34 cellular contexts compared by ENCODE assay signal in genomic region chr1:30613188-30613587, GRCh38.
"Had no signal": no experiment of that assay in that cellular context is flagged by ENCODE, and none has a peak within 500 bp of the region (broad histone marks: within the 10 kb centered on the region; RNA-seq: fewer than 3 reads in every experiment).

No MANE protein-coding gene starts in this region.

- H3K4me1 Mint-ChIP-seq: activated T-helper 17 cell treated with anti-CD3 and anti-CD28 coated beads, Interleukin-2, amount 50 U/mL, for 72 hours; endodermal cell; neural crest cell; stimulated activated effector memory CD8-positive, alpha-beta T cell treated with anti-CD3 and anti-CD28 coated beads, Interleukin-12 subunit alpha, Interleukin-12 subunit beta, amount 100 ng/mL, for 72 hours had no signal

- H3K9me3 ChIP-seq: gastroesophageal sphincter, psoas muscle, sigmoid colon, upper lobe of left lung had no signal

- H3K4me2 ChIP-seq: hepatocyte had no signal

- DNase-seq: activated CD4-positive, alpha-beta T cell treated with anti-CD3 and anti-CD28 coated beads for 48 hours; activated CD4-positive, alpha-beta T cell treated with anti-CD3 and anti-CD28 coated beads, Interleukin-2, amount 50 U/mL, for 48 hours; activated CD8-positive, alpha-beta memory T cell treated with anti-CD3 and anti-CD28 coated beads, Interleukin-2, amount 50 U/mL, for 48 hours; activated gamma-delta T cell treated with Interleukin-2 at 50 U/mL for 16 hours; activated naive CD4-positive, alpha-beta T cell treated with anti-CD3 and anti-CD28 coated beads, Interleukin-2, amount 50 U/mL, for 16 hours; activated T-cell treated with anti-CD3 and anti-CD28 coated beads, Interleukin-2, amount 50 U/mL, for 24 hours; amniotic stem cell; brain microvascular endothelial cell; caudate nucleus; endodermal cell; kidney; left colon; midbrain; naive thymus-derived CD4-positive, alpha-beta T cell; nucleus accumbens; psoas muscle; sigmoid colon; stimulated activated CD4-positive, alpha-beta T cell treated with anti-CD3 and anti-CD28 coated beads, Interleukin-4, amount 100 ng/mL, for 24 hours; substantia nigra; T-helper 1 cell; upper lobe of left lung; WERI-Rb-1 had no signal

- H3K4me3 ChIP-seq: gastroesophageal sphincter, hepatocyte, psoas muscle, sigmoid colon, upper lobe of left lung had no signal

- H3K9me3 Mint-ChIP-seq: activated T-cell treated with anti-CD3 and anti-CD28 coated beads, Interleukin-2, amount 50 U/mL, for 24 hours; activated T-helper 17 cell treated with anti-CD3 and anti-CD28 coated beads, Interleukin-2, amount 50 U/mL, for 72 hours; endodermal cell; naive thymus-derived CD4-positive, alpha-beta T cell; neural crest cell; stimulated activated effector memory CD8-positive, alpha-beta T cell treated with anti-CD3 and anti-CD28 coated beads, Interleukin-12 subunit alpha, Interleukin-12 subunit beta, amount 100 ng/mL, for 72 hours; stimulated activated naive CD8-positive, alpha-beta T cell treated with anti-CD3 and anti-CD28 coated beads, Interleukin-15, Interleukin-2, amounts not matched to agents 100 ng/mL and 50 ng/mL, for 24 hours; T-helper 2 cell treated with Interferon-gamma antibody and Interleukin-4, amounts not matched to agents 5 μg/mL and 100 μg/mL, for 36 hours had no signal

- H3K79me2 ChIP-seq: hepatocyte, parathyroid adenoma had no signal

- H2AFZ ChIP-seq: hepatocyte, parathyroid adenoma had no signal

- FAIRE-seq: astrocyte, kidney, small intestine, TTC549 had no signal

- H3K4me1 ChIP-seq: gastroesophageal sphincter, parathyroid adenoma, psoas muscle, sigmoid colon, upper lobe of left lung had no signal

- H3K9ac ChIP-seq: parathyroid adenoma had no signal

- H3K4me3 Mint-ChIP-seq: activated T-cell treated with anti-CD3 and anti-CD28 coated beads, Interleukin-2, amount 50 U/mL, for 24 hours; activated T-helper 17 cell treated with anti-CD3 and anti-CD28 coated beads, Interleukin-2, amount 50 U/mL, for 72 hours; endodermal cell; naive thymus-derived CD4-positive, alpha-beta T cell; neural crest cell; stimulated activated effector memory CD8-positive, alpha-beta T cell treated with anti-CD3 and anti-CD28 coated beads, Interleukin-12 subunit alpha, Interleukin-12 subunit beta, amount 100 ng/mL, for 72 hours; stimulated activated naive CD8-positive, alpha-beta T cell treated with anti-CD3 and anti-CD28 coated beads, Interleukin-15, Interleukin-2, amounts not matched to agents 100 ng/mL and 50 ng/mL, for 24 hours; T-helper 2 cell treated with Interferon-gamma antibody and Interleukin-4, amounts not matched to agents 5 μg/mL and 100 μg/mL, for 36 hours had no signal

- H3K36me3 ChIP-seq: brain microvascular endothelial cell, gastroesophageal sphincter, sigmoid colon, upper lobe of left lung, WERI-Rb-1 had no signal

- H3K27ac ChIP-seq: brain microvascular endothelial cell, gastroesophageal sphincter, hepatocyte, parathyroid adenoma, psoas muscle, sigmoid colon, upper lobe of left lung, WERI-Rb-1 had no signal

- H3K27ac Mint-ChIP-seq: activated T-cell treated with anti-CD3 and anti-CD28 coated beads, Interleukin-2, amount 50 U/mL, for 24 hours; activated T-helper 17 cell treated with anti-CD3 and anti-CD28 coated beads, Interleukin-2, amount 50 U/mL, for 72 hours; endodermal cell; naive thymus-derived CD4-positive, alpha-beta T cell; stimulated activated effector memory CD8-positive, alpha-beta T cell treated with anti-CD3 and anti-CD28 coated beads, Interleukin-12 subunit alpha, Interleukin-12 subunit beta, amount 100 ng/mL, for 72 hours; stimulated activated naive CD8-positive, alpha-beta T cell treated with anti-CD3 and anti-CD28 coated beads, Interleukin-15, Interleukin-2, amounts not matched to agents 100 ng/mL and 50 ng/mL, for 24 hours; T-helper 2 cell treated with Interferon-gamma antibody and Interleukin-4, amounts not matched to agents 5 μg/mL and 100 μg/mL, for 36 hours had no signal

- ATAC-seq: activated CD4-positive, CD25-positive, alpha-beta regulatory T cell treated with anti-CD3 and anti-CD28 coated beads, Interleukin-2, amount 50 U/mL, for 24 hours; activated T-helper 17 cell treated with anti-CD3 and anti-CD28 coated beads, Interleukin-2, amount 50 U/mL, for 72 hours; gastroesophageal sphincter; left colon; naive thymus-derived CD4-positive, alpha-beta T cell; psoas muscle; stimulated activated effector memory CD8-positive, alpha-beta T cell treated with anti-CD3 and anti-CD28 coated beads, Interleukin-12 subunit alpha, Interleukin-12 subunit beta, amount 100 ng/mL, for 72 hours had no signal

- H3K27me3 ChIP-seq: brain microvascular endothelial cell, hepatocyte, sigmoid colon, upper lobe of left lung had no signal

- H3K36me3 Mint-ChIP-seq: naive thymus-derived CD4-positive, alpha-beta T cell; stimulated activated effector memory CD8-positive, alpha-beta T cell treated with anti-CD3 and anti-CD28 coated beads, Interleukin-12 subunit alpha, Interleukin-12 subunit beta, amount 100 ng/mL, for 72 hours had no signal
